ENCODE assay signal across 9 cellular contexts in the genomic region with DNA sequence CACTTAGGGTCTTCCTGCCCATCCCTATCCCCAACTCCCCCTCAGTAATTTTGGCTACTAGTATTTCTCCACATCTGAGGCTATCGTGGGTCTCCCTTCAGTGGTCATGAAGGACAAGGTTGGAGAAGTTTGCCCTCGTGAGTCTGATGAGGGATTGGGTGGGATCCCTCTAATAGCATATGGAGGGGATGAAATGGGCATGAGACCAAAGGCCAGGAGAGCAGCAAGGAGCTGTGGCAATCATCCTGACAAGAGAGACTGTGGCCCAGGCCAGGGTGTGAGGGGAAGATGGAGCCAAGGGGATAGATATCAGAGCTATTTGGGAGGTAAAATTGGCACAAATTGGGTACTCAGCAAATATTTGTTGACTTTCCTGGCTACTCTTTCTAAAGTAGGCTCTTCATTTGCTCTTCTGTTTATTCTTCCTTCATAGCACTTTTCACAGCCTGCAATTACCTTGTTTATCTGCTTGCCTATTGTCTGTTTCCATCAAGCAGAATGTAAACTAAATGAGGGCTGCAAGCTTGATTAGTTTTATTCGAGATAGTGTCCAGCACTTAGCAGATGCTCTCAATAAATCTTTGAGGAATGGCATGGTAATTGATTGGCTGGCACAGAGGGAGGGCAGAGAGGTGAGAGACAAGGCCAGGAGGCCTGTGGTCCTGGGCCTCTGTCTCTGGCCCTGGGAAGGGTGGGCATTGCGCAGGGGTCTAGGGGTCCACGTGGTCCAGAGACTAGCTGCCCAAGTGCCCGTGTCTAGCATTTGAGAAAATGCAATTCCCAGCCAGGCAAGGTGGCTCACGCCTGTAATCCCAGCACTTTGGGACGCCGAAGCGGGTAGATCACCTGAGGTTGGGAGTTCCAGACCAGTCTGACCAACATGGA. TPM values are rescaled to one million over a fixed set of nuclear protein-coding genes. Genes with fewer than 3 reads are reported as not detected.
DNase-seq lines count a peak whose midpoint lies in the region; ATAC-seq and TF ChIP-seq lines count a peak whose summit lies in the region.
"Had no signal": no experiment of that assay in that cellular context is flagged by ENCODE, and none has a peak within 500 bp of the region (broad histone marks: within the 10 kb centered on the region; RNA-seq: fewer than 3 reads in every experiment).

No MANE protein-coding gene starts in this region.

- no peaks in the 10 kb centered on the region for H3K9me3 Mint-ChIP-seq in activated CD4-positive, alpha-beta T cell treated with anti-CD3 and anti-CD28 coated beads, Interleukin-2, amount 10 ng/mL, durations not matched to agents 24 days and 14 days

- intact Hi-C loops in activated CD4-positive, alpha-beta T cell treated with anti-CD3 and anti-CD28 coated beads, Interleukin-2, amount 10 ng/mL, durations not matched to agents 24 days and 14 days (cut with micrococcal nuclease) = no loop called here

- H3K4me1 Mint-ChIP-seq in activated CD4-positive, alpha-beta T cell treated with anti-CD3 and anti-CD28 coated beads, Interleukin-2, amount 10 ng/mL, durations not matched to agents 24 days and 14 days = peaks cover 26% of the 10 kb centered on the region

- peaks cover 28% of the 10 kb centered on the region for H3K36me3 Mint-ChIP-seq in activated CD4-positive, alpha-beta T cell treated with anti-CD3 and anti-CD28 coated beads, Interleukin-2, amount 10 ng/mL, durations not matched to agents 24 days and 14 days (ENCODE audit: low read depth)

- no peaks in the 10 kb centered on the region for H3K27me3 Mint-ChIP-seq in activated CD4-positive, alpha-beta T cell treated with anti-CD3 and anti-CD28 coated beads, Interleukin-2, amount 10 ng/mL, durations not matched to agents 24 days and 14 days

- peak; percentile 65 for DNase-seq in activated CD4-positive, alpha-beta T cell treated with anti-CD3 and anti-CD28 coated beads, Interleukin-2, amount 10 ng/mL, durations not matched to agents 24 days and 14 days
- no peak for DNase-seq in activated CD4-positive, alpha-beta T cell treated with anti-CD3 and anti-CD28 coated beads for 48 hours
- peak in 2 of 3 donors; percentile 5 to 51 for DNase-seq in Peyer's patch
- no peak for DNase-seq in hepatocyte (ENCODE audit: low spot score)
- DNase-seq in HuH-7.5 (ENCODE audit: low spot score) = no peak
- no peak for DNase-seq in NCI-H524 (lab: John Stamatoyannopoulos, UW)

- WGBS in hepatocyte (ENCODE audit: low lambda C conversion rate, missing lambda C conversion rate) = 89% methylated on average over 10 of the region's 10 CpGs

- H4K20me1 ChIP-seq in hepatocyte (ENCODE audit: insufficient read depth, poor library complexity, severe bottlenecking) = no peaks in the 10 kb centered on the region

- ATAC-seq in HG02973 (IDR thresholded peaks at IDR 0.05; ENCODE audit: unreplicated experiment) = no peak

- peak overlapping the region; percentile 24 for H2AFZ ChIP-seq in hepatocyte

- H3K27ac ChIP-seq in Peyer's patch = peak overlapping the region in 3 of 4 donors; percentile 85 to 98 (median 92)
- H3K27ac ChIP-seq in hepatocyte = peak overlapping the region; percentile 94
- no peak overlapping the region for H3K27ac ChIP-seq in stomach smooth muscle (ENCODE audit: low read length)

- H3K27me3 ChIP-seq in Peyer's patch = no peaks in the 10 kb centered on the region
- H3K27me3 ChIP-seq in hepatocyte = no peaks in the 10 kb centered on the region
- H3K27me3 ChIP-seq in stomach smooth muscle (ENCODE audit: control insufficient read depth in 1 of 2, insufficient read depth in 2 of 2, low read length in 2 of 2) = no peaks in the 10 kb centered on the region

- H3K4me3 ChIP-seq in Peyer's patch = no peak overlapping the region
- H3K4me3 ChIP-seq in hepatocyte = no peak overlapping the region
- no peak overlapping the region for H3K4me3 ChIP-seq in stomach smooth muscle (ENCODE audit: low read length in 2 of 2)

- H3K9me3 ChIP-seq in Peyer's patch (no peaks in the 10 kb centered on the region), hepatocyte (ENCODE audit: low read depth) (no peaks in the 10 kb centered on the region), stomach smooth muscle (ENCODE audit: control insufficient read depth in 2 of 2, low read length in 2 of 2) (no peaks in the 10 kb centered on the region)

- peak overlapping the region; percentile 29 to 81 for H3K9ac ChIP-seq in stomach smooth muscle (ENCODE audit: low read length in 2 of 2)

- peaks cover 10% of the 10 kb centered on the region for H3K79me2 ChIP-seq in hepatocyte

- H3K4me1 ChIP-seq in Peyer's patch = peaks cover 0 to 29% (median 8%) of the 10 kb centered on the region in 4 donors
- H3K4me1 ChIP-seq in hepatocyte (ENCODE audit: insufficient read depth) = no peaks in the 10 kb centered on the region
- peaks cover 23% of the 10 kb centered on the region for H3K4me1 ChIP-seq in stomach smooth muscle (ENCODE audit: control insufficient read depth, insufficient read depth, low read length)

- H3K9me2 ChIP-seq in hepatocyte (replicated peaks; ENCODE audit: insufficient read depth) = no peaks in the 10 kb centered on the region

- no peak for TF ChIP-seq POLR2A in Peyer's patch (IDR thresholded peaks at IDR 0.05)

- H3K36me3 ChIP-seq in Peyer's patch = peaks cover 0 to 9% (median 0%) of the 10 kb centered on the region in 3 donors
- H3K36me3 ChIP-seq in hepatocyte (replicated peaks; ENCODE audit: insufficient read depth, low read depth) = no peaks in the 10 kb centered on the region
- peaks cover 6% of the 10 kb centered on the region in 2 donors for H3K36me3 ChIP-seq in stomach smooth muscle (ENCODE audit: control insufficient read depth in 2 of 2, insufficient read depth in 2 of 2, low read length in 2 of 2)

- H3K27ac Mint-ChIP-seq in activated CD4-positive, alpha-beta T cell treated with anti-CD3 and anti-CD28 coated beads, Interleukin-2, amount 10 ng/mL, durations not matched to agents 24 days and 14 days = peak overlapping the region; percentile 100

- TF ChIP-seq CTCF in Peyer's patch (IDR thresholded peaks at IDR 0.05) (no peak), hepatocyte (IDR thresholded peaks at IDR 0.05; ENCODE audit: poor library complexity) (no peak)

- peak overlapping the region; percentile 94 for H3K4me2 ChIP-seq in hepatocyte

- peak overlapping the region; percentile 99 for H3K4me3 Mint-ChIP-seq in activated CD4-positive, alpha-beta T cell treated with anti-CD3 and anti-CD28 coated beads, Interleukin-2, amount 10 ng/mL, durations not matched to agents 24 days and 14 days

RNA-seq across cellular contexts. Expression of gene PLK3, which starts 1.5 kb away (rescaled TPM):
- 190 and 205 TPM in 2 replicates for total RNA-seq in activated CD4-positive, alpha-beta T cell treated with anti-CD3 and anti-CD28 coated beads, Interleukin-2, amount 10 ng/mL, durations not matched to agents 24 days and 14 days
- total RNA-seq in Peyer's patch (10 to 100 TPM in 3 of 4 donors, 1 to 10 TPM in 1; 7.7 to 28.1 (median 23.5) TPM), hepatocyte (8.9 and 18.2 TPM in 2 replicates)
- polyA plus RNA-seq in hepatocyte = 38.7 and 40.1 TPM in 2 replicates

RNA-seq across cellular contexts. Expression of gene DYNLT4, which starts 8.4 kb away (rescaled TPM):
- total RNA-seq in activated CD4-positive, alpha-beta T cell treated with anti-CD3 and anti-CD28 coated beads, Interleukin-2, amount 10 ng/mL, durations not matched to agents 24 days and 14 days = 0.28 TPM in 1 of 2 replicates, not detected in the other
- total RNA-seq in Peyer's patch (1 to 10 TPM in 1 of 4 donors, not detected in 3; 3.5 TPM), hepatocyte (0.30 and 1.6 TPM in 2 replicates)
- polyA plus RNA-seq in hepatocyte = 2.2 and 3.0 TPM in 2 replicates
- total RNA-seq: LHCN-M2 had no signal

RNA-seq across cellular contexts. Expression of gene BTBD19, which starts 9.6 kb away (rescaled TPM):
- total RNA-seq in activated CD4-positive, alpha-beta T cell treated with anti-CD3 and anti-CD28 coated beads, Interleukin-2, amount 10 ng/mL, durations not matched to agents 24 days and 14 days = 22.2 and 22.7 TPM in 2 replicates
- total RNA-seq in Peyer's patch = 1 to 10 TPM; 2.6 to 7.4 (median 3.5) TPM
- 4.8 and 5.5 TPM in 2 replicates for total RNA-seq in hepatocyte
- 16.8 and 20.6 TPM in 2 replicates for polyA plus RNA-seq in hepatocyte

RNA-seq across cellular contexts. Expression of gene BEST4, which starts 10.8 kb away (rescaled TPM):
- total RNA-seq in activated CD4-positive, alpha-beta T cell treated with anti-CD3 and anti-CD28 coated beads, Interleukin-2, amount 10 ng/mL, durations not matched to agents 24 days and 14 days = 0.77 and 0.83 TPM in 2 replicates
- total RNA-seq in Peyer's patch = 10 to 100 TPM in 3 of 4 donors, 1 to 10 TPM in 1; 5.0 to 59.8 (median 28.6) TPM
- 0.72 and 0.83 TPM in 2 replicates for total RNA-seq in hepatocyte
- 0.48 and 2.2 TPM in 2 replicates for polyA plus RNA-seq in hepatocyte
- total RNA-seq: LHCN-M2 had no signal

RNA-seq across cellular contexts. Expression of gene RPS8, which starts 23.4 kb away (rescaled TPM):
- total RNA-seq in activated CD4-positive, alpha-beta T cell treated with anti-CD3 and anti-CD28 coated beads, Interleukin-2, amount 10 ng/mL, durations not matched to agents 24 days and 14 days = 2,376 and 2,377 TPM in 2 replicates
- total RNA-seq in Peyer's patch (1,000 to 10,000 TPM in 1 of 4 donors, 100 to 1,000 TPM in 3; 456 to 1,875 (median 819) TPM), hepatocyte (2,179 and 2,550 TPM in 2 replicates)
- 481 and 503 TPM in 2 replicates for polyA plus RNA-seq in hepatocyte

Comparison
In these comparisons a context has a peak if more than half of its experiments do, and no peak if none do; other contexts are left out.
1. DNase-seq: peak in activated CD4-positive, alpha-beta T cell treated with anti-CD3 and anti-CD28 coated beads, Interleukin-2, amount 10 ng/mL, durations not matched to agents 24 days and 14 days (single experiment) and Peyer's patch (2 of 3); none in activated CD4-positive, alpha-beta T cell treated with anti-CD3 and anti-CD28 coated beads for 48 hours (single experiment), hepatocyte (single experiment), HuH-7.5 (single experiment) and NCI-H524 (0 of 2).